25 cellular contexts compared by ENCODE assay signal in genomic region chrX:15203694-15204093, GRCh38.
DNase-seq lines count a peak whose midpoint lies in the region; ATAC-seq, FAIRE-seq and TF ChIP-seq lines count a peak whose summit lies in the region.
"Had no signal": no experiment of that assay in that cellular context is flagged by ENCODE, and none has a peak within 500 bp of the region (broad histone marks: within the 10 kb centered on the region; RNA-seq: fewer than 3 reads in every experiment).

No MANE protein-coding gene starts in this region.

- H3K4me3 ChIP-seq in A549, result no peak overlapping the region
- H3K4me3 ChIP-seq in CD4-positive, alpha-beta memory T cell (ENCODE audit: low read length in 2 of 2), result no peak overlapping the region
- H3K4me3 ChIP-seq in SJCRH30, result no peak overlapping the region
- H3K4me3 ChIP-seq in GM12878, result no peak overlapping the region
- no peak overlapping the region for H3K4me3 ChIP-seq in esophagus muscularis mucosa
- no peak overlapping the region for H3K4me3 ChIP-seq in GM23338
- H3K4me3 ChIP-seq: esophagus squamous epithelium, gastroesophageal sphincter, HAP-1, lower lobe of right lung, PC-9, prostate gland had no signal

- FAIRE-seq in A549 (lab: Jason Lieb, UNC) (peak; percentile 18), GM12878 (lab: Jason Lieb, UNC) (no peak)
- FAIRE-seq: G401.6, islet of Langerhans had no signal

- H3K36me3 Mint-ChIP-seq in CD4-positive, alpha-beta memory T cell, result no peaks in the 10 kb centered on the region
- no peaks in the 10 kb centered on the region for H3K36me3 Mint-ChIP-seq in GM23338 (ENCODE audit: low read depth)
- H3K36me3 Mint-ChIP-seq: stimulated activated memory B cell treated with anti-CD40 and anti-IgM and Interleukin-4, amounts not matched to agents 10 μg/mL and 1 μg/mL and 100 μg/mL, for 72 hours had no signal

- in situ Hi-C loops in GM12878 (cut with MboI), result no loop called here

- POLR2A ChIA-PET in A549 (lab: Yijun Ruan, JAX), result no interaction called here
- POLR2A ChIA-PET in CD4-positive, alpha-beta memory T cell (lab: Charles Lee; ENCODE audit: partially characterized antibody), result no interaction called here
- POLR2A ChIA-PET in GM12878 (lab: Charles Lee), result interaction anchor here (0.7 kb wide), 1 partner anchor 30 kb away, joined by 4 read pairs; no protein-coding TSS in a partner anchor

- peaks cover 0 to 2% (median 0%) of the 10 kb centered on the region in 8 donors for H3K9me3 Mint-ChIP-seq in CD4-positive, alpha-beta memory T cell
- H3K9me3 Mint-ChIP-seq in GM23338, result no peaks in the 10 kb centered on the region

- no peaks in the 10 kb centered on the region for H3F3A ChIP-seq in GM23338 (replicated peaks; ENCODE audit: low read depth)

- TF ChIP-seq POLR2A in A549 (IDR thresholded peaks at IDR 0.05; ENCODE audit: low read length) (no peak), GM12878 (IDR thresholded peaks at IDR 0.05; ENCODE audit: low read depth, low read length) (no peak), esophagus muscularis mucosa (IDR thresholded peaks at IDR 0.05; ENCODE audit: low read depth) (no peak)

- H3K9me3 ChIP-seq in A549, result no peaks in the 10 kb centered on the region
- H3K9me3 ChIP-seq in CD4-positive, alpha-beta memory T cell (ENCODE audit: control insufficient read depth in 1 of 2, low read length in 2 of 2), result no peaks in the 10 kb centered on the region
- H3K9me3 ChIP-seq in SJCRH30 (replicated peaks), result no peaks in the 10 kb centered on the region
- H3K9me3 ChIP-seq in GM12878 (replicated peaks; ENCODE audit: control insufficient read depth, insufficient read depth, low read length), result no peaks in the 10 kb centered on the region
- H3K9me3 ChIP-seq in esophagus muscularis mucosa, result no peaks in the 10 kb centered on the region
- H3K9me3 ChIP-seq: esophagus squamous epithelium, gastroesophageal sphincter, HAP-1, lower lobe of right lung, prostate gland had no signal

- H3K4me3 Mint-ChIP-seq in CD4-positive, alpha-beta memory T cell, result peak overlapping the region in 5 of 8 donors; percentile 5 to 64 (median 14)
- no peak overlapping the region for H3K4me3 Mint-ChIP-seq in GM23338
- H3K4me3 Mint-ChIP-seq: activated CD4-positive, alpha-beta T cell treated with anti-CD3 and anti-CD28 coated beads for 36 hours; stimulated activated memory B cell treated with anti-CD40 and anti-IgM and Interleukin-4, amounts not matched to agents 10 μg/mL and 1 μg/mL and 100 μg/mL, for 72 hours had no signal

- H3K4me2 ChIP-seq in A549 (no peak overlapping the region), GM12878 (ENCODE audit: control insufficient read depth, insufficient read depth) (no peak overlapping the region), GM23338 (no peak overlapping the region)
- H3K4me2 ChIP-seq: KMS-11, PC-9 had no signal

- H2AFZ ChIP-seq in GM12878 (ENCODE audit: control insufficient read depth, low read depth, low read length) (no peak overlapping the region), GM23338 (no peak overlapping the region)
- H2AFZ ChIP-seq: PC-9 had no signal

- no peak for TF ChIP-seq EP300 in A549 (IDR thresholded peaks at IDR 0.05)
- no peak for TF ChIP-seq EP300 in GM12878 (IDR thresholded peaks at IDR 0.05; ENCODE audit: borderline replicate concordance in 1 of 2, control insufficient read depth in 1 of 2, low read depth in 2 of 2, low read length in 2 of 2)
- TF ChIP-seq EP300 in esophagus muscularis mucosa (IDR thresholded peaks at IDR 0.05), result no peak

- no peaks in the 10 kb centered on the region for H3K4me1 ChIP-seq in A549
- H3K4me1 ChIP-seq in CD4-positive, alpha-beta memory T cell (ENCODE audit: insufficient read depth, low read length), result peaks cover 41% of the 10 kb centered on the region
- H3K4me1 ChIP-seq in SJCRH30, result peaks cover 52% of the 10 kb centered on the region
- 0 out of 2 replicates have a peak, but pooled peaks cover 5% of the 10 kb centered on the region for H3K4me1 ChIP-seq in GM12878 (ENCODE audit: control insufficient read depth, insufficient read depth, low read length)
- H3K4me1 ChIP-seq in esophagus muscularis mucosa, result no peaks in the 10 kb centered on the region
- H3K4me1 ChIP-seq in GM23338 (ENCODE audit: insufficient read depth), result no peaks in the 10 kb centered on the region
- H3K4me1 ChIP-seq: esophagus squamous epithelium, gastroesophageal sphincter, HAP-1, lower lobe of right lung, prostate gland had no signal

- no peak for TF ChIP-seq RAD21 in A549 (conservative IDR thresholded peaks at IDR 0.05 in 1 of 2, IDR thresholded peaks at IDR 0.05 in 1 of 2)
- no peak for TF ChIP-seq RAD21 in GM12878 (IDR thresholded peaks at IDR 0.05; ENCODE audit: insufficient read depth, low read depth, low read length)

- H3K79me2 ChIP-seq in GM12878 (ENCODE audit: control insufficient read depth, insufficient read depth, low read length) (no peaks in the 10 kb centered on the region), GM23338 (replicated peaks; ENCODE audit: insufficient read depth) (no peaks in the 10 kb centered on the region)

- DNase-seq in A549 (ENCODE audit: low read depth in 1 of 2, low spot score in 1 of 2) (no peak), SJCRH30 (no peak), GM12878 (ENCODE audit: low read depth, low spot score) (no peak), esophagus muscularis mucosa (ENCODE audit: extremely low spot score) (no peak), GM23338 (ENCODE audit: low spot score) (no peak)
- no peak for DNase-seq in CD4-positive, alpha-beta memory T cell
- DNase-seq: cerebellar nuclear complex; effector CD4-positive, alpha-beta T cell; esophagus squamous epithelium; hypothalamus; lower lobe of right lung; NCI-H1930; PC-9; SHP77; stimulated activated CD4-positive, alpha-beta T cell treated with anti-CD3 and anti-CD28 coated beads, Interleukin-2, amount 100 ng/mL, for 24 hours had no signal

- H3K27ac Mint-ChIP-seq in CD4-positive, alpha-beta memory T cell, result peak overlapping the region in 6 of 7 donors; percentile 27 to 86 (median 70)
- H3K27ac Mint-ChIP-seq in GM23338, result no peak overlapping the region

- RAD21 ChIA-PET in GM12878 (lab: Charles Lee; ENCODE audit: unreplicated experiment), result interaction anchor here (0.9 to 4.7 kb wide), 8 partner anchors 9 to 61 kb away, joined by 3 to 22 read pairs (median 12); no protein-coding TSS in a partner anchor

- no peaks in the 10 kb centered on the region for H3K27me3 ChIP-seq in CD4-positive, alpha-beta memory T cell (ENCODE audit: insufficient read depth, low read length)
- no peaks in the 10 kb centered on the region for H3K27me3 ChIP-seq in SJCRH30
- H3K27me3 ChIP-seq in GM12878 (replicated peaks in 1 of 2; ENCODE audit: control insufficient read depth in 2 of 2, insufficient read depth in 2 of 2, low read length in 1 of 2), result no peaks in the 10 kb centered on the region
- H3K27me3 ChIP-seq in esophagus muscularis mucosa, result no peaks in the 10 kb centered on the region
- no peaks in the 10 kb centered on the region for H3K27me3 ChIP-seq in GM23338 (ENCODE audit: insufficient read depth)
- H3K27me3 ChIP-seq: esophagus squamous epithelium, gastroesophageal sphincter had no signal

- BruUV-seq in GM12878 (replicated peaks; lab: Mats Ljungman, UMichigan), result no TSS peak

- WGBS in A549 (ENCODE audit: missing lambda C conversion rate), result 96% methylated on average over 2 of the region's 2 CpGs
- WGBS in GM12878 (ENCODE audit: insufficient coverage, insufficient replicate concordance, low lambda C conversion rate, missing lambda C conversion rate), result 25% methylated on average over 2 of the region's 2 CpGs
- WGBS in esophagus muscularis mucosa, result 84% methylated on average over 2 of the region's 2 CpGs

- TF ChIP-seq CTCF in A549 (IDR thresholded peaks at IDR 0.05) (no peak), GM12878 (IDR thresholded peaks at IDR 0.05 in 2 of 3, conservative IDR thresholded peaks at IDR 0.05 in 1 of 3; ENCODE audit: control insufficient read depth in 2 of 3, extremely low read depth in 1 of 3, insufficient read depth in 1 of 3, low read depth in 3 of 3, low read length in 3 of 3) (no peak), esophagus muscularis mucosa (IDR thresholded peaks at IDR 0.05) (no peak), GM23338 (conservative IDR thresholded peaks at IDR 0.05; ENCODE audit: low read depth in 2 of 2) (no peak)

- H3K27me3 Mint-ChIP-seq in CD4-positive, alpha-beta memory T cell, result no peaks in the 10 kb centered on the region
- no peaks in the 10 kb centered on the region for H3K27me3 Mint-ChIP-seq in GM23338 (ENCODE audit: insufficient read depth, low read depth, poor library complexity)
- H3K27me3 Mint-ChIP-seq: stimulated activated memory B cell treated with anti-CD40 and anti-IgM and Interleukin-4, amounts not matched to agents 10 μg/mL and 1 μg/mL and 100 μg/mL, for 72 hours had no signal

- no peak overlapping the region for H3K9ac ChIP-seq in GM12878 (ENCODE audit: control insufficient read depth, insufficient read depth, low read length)
- H3K9ac ChIP-seq: KMS-11 had no signal

- H3K4me1 Mint-ChIP-seq in CD4-positive, alpha-beta memory T cell, result peaks cover 31 to 59% (median 40%) of the 10 kb centered on the region in 4 donors
- no peaks in the 10 kb centered on the region for H3K4me1 Mint-ChIP-seq in GM23338

- H4K20me1 ChIP-seq in GM12878 (ENCODE audit: control insufficient read depth, insufficient read depth) (no peaks in the 10 kb centered on the region), GM23338 (replicated peaks; ENCODE audit: insufficient read depth) (no peaks in the 10 kb centered on the region)

- no peaks in the 10 kb centered on the region for H3K36me3 ChIP-seq in CD4-positive, alpha-beta memory T cell (ENCODE audit: insufficient read depth, low read length)
- H3K36me3 ChIP-seq in SJCRH30 (no peaks in the 10 kb centered on the region), GM12878 (ENCODE audit: control insufficient read depth in 2 of 2, insufficient read depth in 2 of 2, low read length in 1 of 2) (no peaks in the 10 kb centered on the region), esophagus muscularis mucosa (no peaks in the 10 kb centered on the region), GM23338 (ENCODE audit: insufficient read depth) (no peaks in the 10 kb centered on the region)
- H3K36me3 ChIP-seq: esophagus squamous epithelium, gastroesophageal sphincter, HAP-1, lower lobe of right lung, prostate gland had no signal

- intact Hi-C loops in CD4-positive, alpha-beta memory T cell (cut with micrococcal nuclease), result loop anchor here (2.0 kb wide), 1 partner anchor 45 kb away; no protein-coding TSS in a partner anchor
- intact Hi-C loops in GM12878 (cut with micrococcal nuclease; ENCODE audit: unreplicated experiment) (loop anchor here (2.0 kb wide), 2 partner anchors 45 to 53 kb away; no protein-coding TSS in a partner anchor), esophagus muscularis mucosa (cut with DNase I) (no loop called here)

- ATAC-seq in A549 (no peak), GM12878 (peak; percentile 26), HG02884 (IDR thresholded peaks at IDR 0.05; ENCODE audit: unreplicated experiment) (no peak), HG02885 (IDR thresholded peaks at IDR 0.05; ENCODE audit: poor library complexity, unreplicated experiment) (no peak), GM23338 (no peak)
- ATAC-seq: gastroesophageal sphincter, lower lobe of right lung had no signal

- CTCF ChIA-PET in A549 (lab: Yijun Ruan, JAX) (no interaction called here), GM12878 (lab: Yijun Ruan, JAX) (interaction anchor here (0.7 to 4.1 kb wide), 5 partner anchors 30 to 1446 kb away, joined by 3 to 22 read pairs (median 8); no protein-coding TSS in a partner anchor)
- CTCF ChIA-PET in CD4-positive, alpha-beta memory T cell (lab: Charles Lee; ENCODE audit: partially characterized antibody), result interaction anchor here (1.0 kb wide), 1 partner anchor 55 kb away, joined by 3 read pairs; no protein-coding TSS in a partner anchor

- no peak overlapping the region for H3K27ac ChIP-seq in A549
- peak overlapping the region; percentile 26 for H3K27ac ChIP-seq in CD4-positive, alpha-beta memory T cell (ENCODE audit: low read depth, low read length)
- H3K27ac ChIP-seq in SJCRH30, result peak overlapping the region; percentile 44
- H3K27ac ChIP-seq in GM12878 (ENCODE audit: control insufficient read depth, insufficient read depth), result peak overlapping the region; percentile 29
- no peak overlapping the region for H3K27ac ChIP-seq in esophagus muscularis mucosa (replicated peaks in 1 of 4)
- no peak overlapping the region for H3K27ac ChIP-seq in GM23338 (ENCODE audit: low read depth)
- H3K27ac ChIP-seq: esophagus squamous epithelium, gastroesophageal sphincter, KMS-11, lower lobe of right lung, PC-9, prostate gland had no signal

- no peaks in the 10 kb centered on the region for H3K9me2 ChIP-seq in GM23338 (ENCODE audit: insufficient read depth)

- SMC1A ChIA-PET in GM12878 (lab: Charles Lee; ENCODE audit: uncharacterized antibody, unreplicated experiment), result interaction anchor here (1.2 to 5.5 kb wide), 8 partner anchors 10 to 530 kb away, joined by 4 to 33 read pairs (median 8); no protein-coding TSS in a partner anchor

Comparison
In these comparisons a context has a peak if more than half of its experiments do, and no peak if none do; other contexts are left out.
1. H3K27ac ChIP-seq: peak in CD4-positive, alpha-beta memory T cell (single experiment), SJCRH30 (single experiment) and GM12878 (single experiment); none in A549 (0 of 2), esophagus muscularis mucosa (0 of 4) and GM23338 (single experiment).